ENCODE assay signal across 17 cellular contexts in genomic region chrX:42680651-42681050, GRCh38.
DNase-seq lines count a peak whose midpoint lies in the region; ATAC-seq and TF ChIP-seq lines count a peak whose summit lies in the region.
"Had no signal": no experiment of that assay in that cellular context is flagged by ENCODE, and none has a peak within 500 bp of the region (broad histone marks: within the 10 kb centered on the region; RNA-seq: fewer than 3 reads in every experiment).

No MANE protein-coding gene starts in this region.

- H3K36me3 Mint-ChIP-seq in chondrocyte (ENCODE audit: low read depth) (no peaks in the 10 kb centered on the region), immature natural killer cell (no peaks in the 10 kb centered on the region)
- H3K36me3 Mint-ChIP-seq: activated naive CD8-positive, alpha-beta T cell treated with anti-CD3 and anti-CD28 coated beads for 36 hours had no signal

- no peaks in the 10 kb centered on the region for H3F3A ChIP-seq in Loucy (ENCODE audit: low read depth)

- H3K4me3 ChIP-seq in Loucy (ENCODE audit: low read length, poor library complexity, severe bottlenecking) (no peak overlapping the region), retinal pigment epithelial cell (ENCODE audit: low read length) (no peak overlapping the region), stomach (no peak overlapping the region)
- H3K4me3 ChIP-seq: dorsolateral prefrontal cortex, SK-N-MC, skin epidermis, thyroid gland had no signal

- H3K27me3 ChIP-seq in Loucy (ENCODE audit: insufficient read depth, low read length, poor library complexity, severe bottlenecking) (no peaks in the 10 kb centered on the region), stomach (no peaks in the 10 kb centered on the region)
- H3K27me3 ChIP-seq: thyroid gland had no signal

- TF ChIP-seq CTCF in Loucy (conservative IDR thresholded peaks at IDR 0.05; ENCODE audit: low read length): peak; percentile 27; the same call in 1 of the 2 replicates
- TF ChIP-seq CTCF in chondrocyte (IDR thresholded peaks at IDR 0.05): peak; percentile 43
- peak; percentile 9 for TF ChIP-seq CTCF in retinal pigment epithelial cell (conservative IDR thresholded peaks at IDR 0.05; ENCODE audit: low read depth, low read length)
- TF ChIP-seq CTCF in stomach (IDR thresholded peaks at IDR 0.05): no peak

- no peaks in the 10 kb centered on the region for H3K4me1 Mint-ChIP-seq in chondrocyte (ENCODE audit: low read depth)
- no peaks in the 10 kb centered on the region for H3K4me1 Mint-ChIP-seq in immature natural killer cell

- H2AFZ ChIP-seq in Loucy (ENCODE audit: low read length): no peak overlapping the region

- no peaks in the 10 kb centered on the region for H3K79me2 ChIP-seq in Loucy (ENCODE audit: insufficient read depth, low read length)

- no peak for ATAC-seq in HG03571 (IDR thresholded peaks at IDR 0.05; ENCODE audit: unreplicated experiment)

- H3K27me3 Mint-ChIP-seq in chondrocyte (ENCODE audit: low read depth): no peaks in the 10 kb centered on the region
- H3K27me3 Mint-ChIP-seq in immature natural killer cell (ENCODE audit: low read depth in 3 of 3): peaks cover 3 to 4% (median 4%) of the 10 kb centered on the region in 3 donors
- H3K27me3 Mint-ChIP-seq: activated naive CD8-positive, alpha-beta T cell treated with anti-CD3 and anti-CD28 coated beads for 36 hours; CD4-positive, alpha-beta T cell had no signal

- H3K9ac ChIP-seq in Loucy (ENCODE audit: low read depth, low read length, poor library complexity, severe bottlenecking): no peak overlapping the region

- peaks cover 4% of the 10 kb centered on the region for H3K9me3 Mint-ChIP-seq in chondrocyte (ENCODE audit: low read depth)
- no peaks in the 10 kb centered on the region for H3K9me3 Mint-ChIP-seq in immature natural killer cell
- H3K9me3 Mint-ChIP-seq: activated naive CD8-positive, alpha-beta T cell treated with anti-CD3 and anti-CD28 coated beads for 36 hours; CD4-positive, alpha-beta T cell had no signal

- H3K27ac ChIP-seq in stomach: peak overlapping the region in 1 of 5 donors; percentile 26
- H3K27ac ChIP-seq: dorsolateral prefrontal cortex, SK-N-MC, skin epidermis, thyroid gland, WERI-Rb-1 had no signal

- H3K27ac Mint-ChIP-seq in chondrocyte (ENCODE audit: unreplicated experiment) (no peak overlapping the region), immature natural killer cell (no peak overlapping the region)
- H3K27ac Mint-ChIP-seq: activated naive CD8-positive, alpha-beta T cell treated with anti-CD3 and anti-CD28 coated beads for 36 hours; CD4-positive, alpha-beta T cell had no signal

- no peak for TF ChIP-seq POLR2A in stomach (IDR thresholded peaks at IDR 0.05)

- no peak for TF ChIP-seq EP300 in stomach (IDR thresholded peaks at IDR 0.05)

- H3K4me3 Mint-ChIP-seq in chondrocyte (ENCODE audit: unreplicated experiment) (no peak overlapping the region), immature natural killer cell (no peak overlapping the region)
- H3K4me3 Mint-ChIP-seq: activated naive CD8-positive, alpha-beta T cell treated with anti-CD3 and anti-CD28 coated beads for 36 hours; CD4-positive, alpha-beta T cell had no signal

- no peaks in the 10 kb centered on the region for H4K20me1 ChIP-seq in Loucy (ENCODE audit: insufficient read depth, low read length, poor library complexity, severe bottlenecking)

- intact Hi-C loops in stomach (cut with DNase I; ENCODE audit: low total_unique reads): no loop called here

- H3K36me3 ChIP-seq in Loucy (ENCODE audit: insufficient read depth, low read length) (no peaks in the 10 kb centered on the region), stomach (no peaks in the 10 kb centered on the region)
- H3K36me3 ChIP-seq: thyroid gland, WERI-Rb-1 had no signal

- DNase-seq in chondrocyte (ENCODE audit: low spot score) (no peak), iPS-NIHi11 (ENCODE audit: low spot score) (peak; percentile 14), retinal pigment epithelial cell (ENCODE audit: low read depth) (no peak), immature natural killer cell (no peak), stomach (no peak), SW 1271 (lab: John Stamatoyannopoulos, UW) (no peak)
- DNase-seq: activated naive CD8-positive, alpha-beta T cell treated with anti-CD3 and anti-CD28 coated beads for 36 hours; CD4-positive, alpha-beta T cell; dorsolateral prefrontal cortex; GDM1; NCI-H1930; thyroid gland; WERI-Rb-1 had no signal

- WGBS in stomach, 5 donors: 17 to 45% (median 30%) methylated on average over 2 of the region's 2 CpGs

- peaks cover 5% of the 10 kb centered on the region for H3K4me1 ChIP-seq in Loucy (ENCODE audit: insufficient read depth, low read length, poor library complexity, severe bottlenecking)
- H3K4me1 ChIP-seq in stomach: peaks cover 0 to 10% (median 0%) of the 10 kb centered on the region in 4 donors
- H3K4me1 ChIP-seq: thyroid gland had no signal

- no peaks in the 10 kb centered on the region for H3K9me2 ChIP-seq in Loucy (replicated peaks; ENCODE audit: low read depth, low read length)

- no peak overlapping the region for H3K4me2 ChIP-seq in Loucy (ENCODE audit: low read depth, low read length, poor library complexity, severe bottlenecking)

- H3K9me3 ChIP-seq in Loucy (ENCODE audit: insufficient read depth, low read depth, low read length): no peaks in the 10 kb centered on the region
- H3K9me3 ChIP-seq in stomach: no peaks in the 10 kb centered on the region
- H3K9me3 ChIP-seq: thyroid gland had no signal

Comparison
In these comparisons a context has a peak if more than half of its experiments do, and no peak if none do; other contexts are left out.
1. CTCF ChIP-seq: peak in Loucy (single experiment), chondrocyte (single experiment) and retinal pigment epithelial cell (single experiment); none in stomach (0 of 7).